Comparison of ENCODE assay signal across 14 cellular contexts in the genomic region with DNA sequence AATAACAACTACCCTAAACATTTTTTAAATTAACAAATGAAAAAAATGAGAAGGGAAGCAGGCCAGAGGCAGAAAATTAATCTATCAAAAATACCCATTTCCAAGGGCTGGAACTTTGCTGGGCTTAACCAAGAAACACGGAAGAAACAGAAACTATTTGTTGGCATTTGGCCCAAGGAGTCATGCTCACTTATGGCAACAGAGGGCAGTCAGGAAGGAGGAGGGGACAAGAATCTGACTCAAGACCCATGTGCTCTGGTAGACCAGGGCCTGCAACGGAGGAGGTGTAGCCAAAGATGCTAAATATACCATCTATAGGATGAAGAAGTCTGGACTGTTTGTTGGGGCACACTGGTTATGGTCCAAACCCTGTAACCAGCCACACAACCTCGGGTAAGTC.
DNase-seq lines count a peak whose midpoint lies in the region; ATAC-seq and TF ChIP-seq lines count a peak whose summit lies in the region.
"Had no signal": no experiment of that assay in that cellular context is flagged by ENCODE, and none has a peak within 500 bp of the region (broad histone marks: within the 10 kb centered on the region; RNA-seq: fewer than 3 reads in every experiment).

No MANE protein-coding gene starts in this region.

- 63 to 78% methylated on average over 3 of the region's 3 CpGs for WGBS in testis, 2 donors

- H3K27ac ChIP-seq in thoracic aorta (no peak overlapping the region), testis (no peak overlapping the region)
- H3K27ac ChIP-seq: right atrium auricular region had no signal

- ATAC-seq in thoracic aorta (ENCODE audit: insufficient number of reproducible peaks, low FRiP score, low read depth): no peak
- ATAC-seq in stimulated activated naive CD8-positive, alpha-beta T cell treated with anti-CD3 and anti-CD28 coated beads, Interleukin-15, amount 100 ng/mL, for 72 hours: no peak
- ATAC-seq: esophagus mucosa had no signal

- TF ChIP-seq CTCF in fibroblast of pulmonary artery (IDR thresholded peaks at IDR 0.05; ENCODE audit: low read length, missing control alignments) (peak; percentile 34), thoracic aorta (IDR thresholded peaks at IDR 0.05) (no peak), testis (IDR thresholded peaks at IDR 0.05) (no peak), endothelial cell (IDR thresholded peaks at IDR 0.05; ENCODE audit: unreplicated experiment) (no peak)

- H3K4me3 Mint-ChIP-seq in stimulated activated naive CD8-positive, alpha-beta T cell treated with anti-CD3 and anti-CD28 coated beads, Interleukin-15, amount 100 ng/mL, for 72 hours: no peak overlapping the region
- H3K4me3 Mint-ChIP-seq in endothelial cell (ENCODE audit: unreplicated experiment): no peak overlapping the region
- H3K4me3 Mint-ChIP-seq: activated CD4-positive, alpha-beta memory T cell treated with anti-CD3 and anti-CD28 coated beads for 36 hours; mesothelial cell of epicardium had no signal

- no peaks in the 10 kb centered on the region for H3K27me3 Mint-ChIP-seq in stimulated activated naive CD8-positive, alpha-beta T cell treated with anti-CD3 and anti-CD28 coated beads, Interleukin-15, amount 100 ng/mL, for 72 hours
- H3K27me3 Mint-ChIP-seq in endothelial cell (ENCODE audit: unreplicated experiment): peaks cover 3% of the 10 kb centered on the region
- H3K27me3 Mint-ChIP-seq: activated CD4-positive, alpha-beta memory T cell treated with anti-CD3 and anti-CD28 coated beads for 36 hours had no signal

- H3K27me3 ChIP-seq in thoracic aorta (replicated peaks; ENCODE audit: insufficient read depth) (no peaks in the 10 kb centered on the region), testis (no peaks in the 10 kb centered on the region)
- H3K27me3 ChIP-seq: right atrium auricular region had no signal

- no peaks in the 10 kb centered on the region for H3K36me3 Mint-ChIP-seq in endothelial cell (ENCODE audit: low read depth, unreplicated experiment)
- H3K36me3 Mint-ChIP-seq: activated CD4-positive, alpha-beta memory T cell treated with anti-CD3 and anti-CD28 coated beads for 36 hours; mesothelial cell of epicardium had no signal

- intact Hi-C loops in testis (cut with DNase I; ENCODE audit: low total_unique reads): no loop called here

- DNase-seq in DMS 273 (lab: John Stamatoyannopoulos, UW; ENCODE audit: unreplicated experiment): peak; percentile 3
- DNase-seq in DMS 273 treated with DMSO at 0.1 percent for 48 hours (lab: John Stamatoyannopoulos, UW): no peak
- peak; percentile 68 for DNase-seq in RPMI8226
- peak; percentile 94 for DNase-seq in fibroblast of pulmonary artery (ENCODE audit: low read depth)
- peak; percentile 19 for DNase-seq in thoracic aorta (ENCODE audit: low spot score)
- DNase-seq in testis: no peak
- no peak for DNase-seq in stimulated activated naive CD8-positive, alpha-beta T cell treated with anti-CD3 and anti-CD28 coated beads, Interleukin-15, amount 100 ng/mL, for 72 hours
- DNase-seq in endothelial cell (ENCODE audit: low spot score): no peak
- DNase-seq: 8988T; activated CD4-positive, alpha-beta memory T cell treated with anti-CD3 and anti-CD28 coated beads for 36 hours; NCI-H2171 had no signal

- H3K4me3 ChIP-seq in fibroblast of pulmonary artery (replicated peaks; ENCODE audit: low read depth, low read length) (no peak overlapping the region), thoracic aorta (no peak overlapping the region), testis (no peak overlapping the region)
- H3K4me3 ChIP-seq: right atrium auricular region had no signal

- TF ChIP-seq POLR2A in testis (IDR thresholded peaks at IDR 0.05): no peak

- H3K9me3 Mint-ChIP-seq in stimulated activated naive CD8-positive, alpha-beta T cell treated with anti-CD3 and anti-CD28 coated beads, Interleukin-15, amount 100 ng/mL, for 72 hours: no peaks in the 10 kb centered on the region
- no peaks in the 10 kb centered on the region for H3K9me3 Mint-ChIP-seq in endothelial cell (ENCODE audit: unreplicated experiment)
- H3K9me3 Mint-ChIP-seq: activated CD4-positive, alpha-beta memory T cell treated with anti-CD3 and anti-CD28 coated beads for 36 hours; mesothelial cell of epicardium had no signal

- H3K9me3 ChIP-seq in thoracic aorta (no peaks in the 10 kb centered on the region), testis (no peaks in the 10 kb centered on the region)
- H3K9me3 ChIP-seq: right atrium auricular region had no signal

- peaks cover 52% of the 10 kb centered on the region for H3K4me1 Mint-ChIP-seq in stimulated activated naive CD8-positive, alpha-beta T cell treated with anti-CD3 and anti-CD28 coated beads, Interleukin-15, amount 100 ng/mL, for 72 hours
- H3K4me1 Mint-ChIP-seq in endothelial cell (ENCODE audit: unreplicated experiment): peaks cover 4% of the 10 kb centered on the region

- H3K36me3 ChIP-seq in thoracic aorta (no peaks in the 10 kb centered on the region), testis (ENCODE audit: low read depth, missing control alignments) (no peaks in the 10 kb centered on the region)
- H3K36me3 ChIP-seq: right atrium auricular region had no signal

- peaks cover 13 to 28% of the 10 kb centered on the region in 2 donors for H3K4me1 ChIP-seq in thoracic aorta (ENCODE audit: control insufficient read depth in 1 of 2, low read depth in 2 of 2)
- H3K4me1 ChIP-seq in testis: peaks cover 12% of the 10 kb centered on the region

- H3K27ac Mint-ChIP-seq in stimulated activated naive CD8-positive, alpha-beta T cell treated with anti-CD3 and anti-CD28 coated beads, Interleukin-15, amount 100 ng/mL, for 72 hours: no peak overlapping the region
- H3K27ac Mint-ChIP-seq in endothelial cell (ENCODE audit: unreplicated experiment): no peak overlapping the region
- H3K27ac Mint-ChIP-seq: activated CD4-positive, alpha-beta memory T cell treated with anti-CD3 and anti-CD28 coated beads for 36 hours; mesothelial cell of epicardium had no signal

Comparison
In these comparisons a context has a peak if more than half of its experiments do, and no peak if none do; other contexts are left out.
1. DNase-seq: peak in DMS 273 (single experiment), RPMI8226 (single experiment), fibroblast of pulmonary artery (single experiment) and thoracic aorta (single experiment); none in DMS 273 treated with DMSO at 0.1 percent for 48 hours (single experiment), testis (single experiment), stimulated activated naive CD8-positive, alpha-beta T cell treated with anti-CD3 and anti-CD28 coated beads, Interleukin-15, amount 100 ng/mL, for 72 hours (0 of 2) and endothelial cell (single experiment).